In genomic region chr3:169286992-169287391, GRCh38 we compare ENCODE assay signal across 17 cellular contexts.
DNase-seq lines count a peak whose midpoint lies in the region; ATAC-seq, FAIRE-seq and TF ChIP-seq lines count a peak whose summit lies in the region.
"Had no signal": no experiment of that assay in that cellular context is flagged by ENCODE, and none has a peak within 500 bp of the region (broad histone marks: within the 10 kb centered on the region; RNA-seq: fewer than 3 reads in every experiment).

No MANE protein-coding gene starts in this region.

- H3K36me3 ChIP-seq in H1 (ENCODE audit: control insufficient read depth in 2 of 4, insufficient read depth in 4 of 4, low read length in 3 of 4) (no peaks in the 10 kb centered on the region), trophoblast cell (ENCODE audit: control insufficient read depth in 1 of 2, insufficient read depth in 2 of 2, low read length in 2 of 2) (no peaks in the 10 kb centered on the region), PC-9 (ENCODE audit: low read depth) (no peaks in the 10 kb centered on the region)
- H3K36me3 ChIP-seq: breast epithelium, gastroesophageal sphincter, HAP-1 had no signal

- no peak for TF ChIP-seq EP300 in H1 (IDR thresholded peaks at IDR 0.05; ENCODE audit: borderline replicate concordance in 1 of 2, low read depth in 2 of 2, low read length in 2 of 2)

- no peaks in the 10 kb centered on the region for H3K23me2 ChIP-seq in H1 (ENCODE audit: low read depth, low read length)

- H3K4me1 ChIP-seq in H1 (replicated peaks in 1 of 4; ENCODE audit: control insufficient read depth in 3 of 4, insufficient read depth in 4 of 4, low read length in 3 of 4) (peaks cover 0 to 7% (median 0%) of the 10 kb centered on the region in 4 experiments; a peak in 1 of 7 replicates), trophoblast cell (ENCODE audit: control insufficient read depth in 1 of 2, insufficient read depth in 2 of 2, low read length in 2 of 2) (peaks cover 0 to 18% of the 10 kb centered on the region in 2 experiments), PC-9 (replicated peaks; ENCODE audit: insufficient read depth) (no peaks in the 10 kb centered on the region)
- H3K4me1 ChIP-seq: breast epithelium, gastroesophageal sphincter, HAP-1 had no signal

- H3K56ac ChIP-seq in H1 (replicated peaks; ENCODE audit: insufficient read length, low read depth, low read length) = no peak overlapping the region

- no peak overlapping the region for H2BK5ac ChIP-seq in H1 (ENCODE audit: low read depth, low read length)
- peak overlapping the region; percentile 67 for H2BK5ac ChIP-seq in trophoblast cell (ENCODE audit: low read depth, low read length, poor library complexity)

- H2BK15ac ChIP-seq in H1 (ENCODE audit: low read length) = no peak overlapping the region

- CTCF ChIA-PET in H1 (lab: Charles Lee; ENCODE audit: partially characterized antibody) (interaction anchor here (1.0 kb wide), 1 partner anchor 138 kb away, joined by 3 read pairs; no protein-coding TSS in a partner anchor), PC-9 (lab: Charles Lee) (no interaction called here)

- H4K91ac ChIP-seq in H1 (replicated peaks; ENCODE audit: insufficient read length, low read length) (no peak overlapping the region), trophoblast cell (ENCODE audit: low read depth, low read length) (peak overlapping the region; percentile 81)

- H3F3A ChIP-seq in PC-9 (ENCODE audit: insufficient read depth, low read depth) = no peaks in the 10 kb centered on the region

- no peak overlapping the region for H3K4me2 ChIP-seq in H1 (ENCODE audit: insufficient read depth in 1 of 2, low read depth in 2 of 2, low read length in 2 of 2)
- H3K4me2 ChIP-seq in trophoblast cell (ENCODE audit: low read length) = no peak overlapping the region
- H3K4me2 ChIP-seq in PC-9 = no peak overlapping the region

- H2AK5ac ChIP-seq in H1 (ENCODE audit: low read depth, low read length) (no peak overlapping the region), trophoblast cell (ENCODE audit: low read length) (peak overlapping the region; percentile 12)

- TF ChIP-seq CTCF in H1 (IDR thresholded peaks at IDR 0.05; ENCODE audit: control extremely low read depth in 1 of 3, insufficient read depth in 1 of 3, low read depth in 1 of 3, low read length in 3 of 3) (no peak), PC-9 (conservative IDR thresholded peaks at IDR 0.05) (no peak)

- no peak for ATAC-seq in GM19328 (IDR thresholded peaks at IDR 0.05; ENCODE audit: unreplicated experiment)
- ATAC-seq: gastroesophageal sphincter; stimulated activated naive CD8-positive, alpha-beta T cell treated with anti-CD3 and anti-CD28 coated beads, Interleukin-15, Interleukin-2, amounts not matched to agents 100 U/mL and 50 U/mL, for 24 hours had no signal

- no TSS peak for BruUV-seq in PC-9 (replicated peaks; lab: Mats Ljungman, UMichigan)

- H3K18ac ChIP-seq in H1 (ENCODE audit: extremely low read depth, low read length) (no peak overlapping the region), trophoblast cell (ENCODE audit: low read length) (no peak overlapping the region)

- intact Hi-C loops in PC-9 (cut with micrococcal nuclease; ENCODE audit: unreplicated experiment) = no loop called here

- no peak overlapping the region for H3K4me3 ChIP-seq in H1 (ENCODE audit: extremely low read depth in 1 of 4, insufficient read depth in 2 of 4, low read depth in 3 of 4, low read length in 4 of 4)
- H3K4me3 ChIP-seq in trophoblast cell (ENCODE audit: low read depth, low read length) = no peak overlapping the region
- no peak overlapping the region for H3K4me3 ChIP-seq in PC-9
- H3K4me3 ChIP-seq: breast epithelium, gastroesophageal sphincter, HAP-1 had no signal

- no peak overlapping the region for H3K4ac ChIP-seq in H1 (replicated peaks; ENCODE audit: insufficient read length, low read depth, low read length)
- H3K4ac ChIP-seq in trophoblast cell (ENCODE audit: low read depth, low read length) = peak overlapping the region; percentile 47

- no peak overlapping the region for H2BK12ac ChIP-seq in H1 (ENCODE audit: low read depth, low read length)
- H2BK12ac ChIP-seq in trophoblast cell (ENCODE audit: low read length) = peak overlapping the region; percentile 32

- H3K9ac ChIP-seq in H1 (replicated peaks in 1 of 4; ENCODE audit: extremely low read depth in 1 of 4, low read depth in 3 of 4, low read length in 3 of 4) (no peak overlapping the region), trophoblast cell (ENCODE audit: low read length) (no peak overlapping the region)

- H3K79me2 ChIP-seq in H1 (ENCODE audit: control insufficient read depth in 1 of 2, insufficient read depth in 2 of 2, low read length in 2 of 2) (no peaks in the 10 kb centered on the region), trophoblast cell (ENCODE audit: control insufficient read depth, insufficient read depth, low read length, poor library complexity) (no peaks in the 10 kb centered on the region), PC-9 (ENCODE audit: low read depth) (no peaks in the 10 kb centered on the region)

- H3K14ac ChIP-seq in H1 (ENCODE audit: insufficient read length) (no peak overlapping the region), trophoblast cell (ENCODE audit: low read length) (no peak overlapping the region)

- H3K79me1 ChIP-seq in H1 (ENCODE audit: low read depth, low read length) (no peaks in the 10 kb centered on the region), trophoblast cell (ENCODE audit: low read length) (peaks cover 12% of the 10 kb centered on the region)

- 78% methylated on average over 6 of the region's 6 CpGs; no CpG with 5 or more reads in 1 of the 2 experiments for WGBS in H1 (ENCODE audit: extremely low coverage in 1 of 2, insufficient coverage in 1 of 2, insufficient read length in 1 of 2, insufficient replicate concordance in 2 of 2, low coverage in 1 of 2, low lambda C conversion rate in 2 of 2, missing lambda C conversion rate in 1 of 2), 2 experiments
- no CpG with 5 or more reads among the region's 6 CpGs for WGBS in trophoblast cell (ENCODE audit: extremely low coverage, insufficient coverage, insufficient read length)

- H3K23ac ChIP-seq in H1 (ENCODE audit: insufficient read length) (no peak overlapping the region), trophoblast cell (ENCODE audit: low read length) (no peak overlapping the region)

- H4K8ac ChIP-seq in H1 (ENCODE audit: extremely low read depth, insufficient read depth, low read length) (no peak overlapping the region), trophoblast cell (ENCODE audit: low read depth, low read length) (peak overlapping the region; percentile 14)

- FAIRE-seq in G401.6 (lab: Jason Lieb, UNC) (peak; percentile 40), H1 (lab: Jason Lieb, UNC) (no peak)
- FAIRE-seq: endometrium had no signal

- TF ChIP-seq RAD21 in H1 (IDR thresholded peaks at IDR 0.05 in 1 of 2, conservative IDR thresholded peaks at IDR 0.05 in 1 of 2; ENCODE audit: low read depth in 2 of 2, low read length in 2 of 2) = no peak

- H2AFZ ChIP-seq in H1 (ENCODE audit: low read length) = 0 out of 2 replicates have a peak overlapping the region, but pooled peaks have one; percentile 30
- H2AFZ ChIP-seq in trophoblast cell (ENCODE audit: insufficient read depth, low read length, poor library complexity) = no peak overlapping the region
- no peak overlapping the region for H2AFZ ChIP-seq in PC-9

- H4K12ac ChIP-seq in trophoblast cell (ENCODE audit: low read depth, low read length) = no peak overlapping the region

- POLR2A ChIA-PET in H1 (lab: Charles Lee; ENCODE audit: partially characterized antibody) = no interaction called here
- POLR2A ChIA-PET in PC-9 (lab: Charles Lee; ENCODE audit: unreplicated experiment) = no interaction called here

- H4K20me1 ChIP-seq in H1 (replicated peaks in 1 of 2; ENCODE audit: control insufficient read depth in 1 of 2, insufficient read depth in 2 of 2, low read length in 2 of 2) (no peaks in the 10 kb centered on the region), PC-9 (ENCODE audit: insufficient read depth) (no peaks in the 10 kb centered on the region)

- peak; percentile 34 for DNase-seq in NCI-H2081 treated with DMSO at 0.1 percent for 48 hours (lab: John Stamatoyannopoulos, UW)
- no peak for DNase-seq in H1 (ENCODE audit: low read depth in 1 of 2, low spot score in 2 of 2)
- no peak for DNase-seq in trophoblast cell
- no peak for DNase-seq in PC-9
- no peak for DNase-seq in GDM1 (lab: John Stamatoyannopoulos, UW)
- no peak for DNase-seq in CD1c-positive myeloid dendritic cell (ENCODE audit: extremely low spot score)
- DNase-seq: activated naive CD4-positive, alpha-beta T cell treated with Interleukin-2 at 50 U/mL for 16 hours; CD4-positive, CD25-positive, alpha-beta regulatory T cell; right cardiac atrium; SHP77; stimulated activated naive CD8-positive, alpha-beta T cell treated with anti-CD3 and anti-CD28 coated beads, Interleukin-15, Interleukin-2, amounts not matched to agents 100 U/mL and 50 U/mL, for 24 hours had no signal

- TF ChIP-seq POLR2A in H1 (IDR thresholded peaks at IDR 0.05; ENCODE audit: control extremely low read depth in 1 of 2, low read depth in 2 of 2, low read length in 2 of 2) = no peak

- no peaks in the 10 kb centered on the region; a peak in 1 of 7 replicates for H3K27me3 ChIP-seq in H1 (replicated peaks in 1 of 4; ENCODE audit: control insufficient read depth in 3 of 4, extremely low read depth in 1 of 4, insufficient read depth in 3 of 4, low read length in 3 of 4)
- H3K27me3 ChIP-seq in trophoblast cell (ENCODE audit: insufficient read depth, low read length) = no peaks in the 10 kb centered on the region
- no peaks in the 10 kb centered on the region for H3K27me3 ChIP-seq in PC-9 (ENCODE audit: insufficient read depth, low read depth)
- H3K27me3 ChIP-seq: breast epithelium, gastroesophageal sphincter had no signal

- H4K5ac ChIP-seq in H1 (ENCODE audit: insufficient read length, low read depth, low read length) = no peak overlapping the region

- H2BK120ac ChIP-seq in H1 (replicated peaks; ENCODE audit: low read depth, low read length) = no peak overlapping the region
- peak overlapping the region; percentile 64 for H2BK120ac ChIP-seq in trophoblast cell (ENCODE audit: insufficient read depth, low read length, poor library complexity)

- H3K9me3 ChIP-seq in H1 (ENCODE audit: insufficient read depth in 2 of 2, low read depth in 1 of 2, low read length in 1 of 2) (no peaks in the 10 kb centered on the region), trophoblast cell (ENCODE audit: insufficient read depth, low read depth, low read length) (no peaks in the 10 kb centered on the region), PC-9 (ENCODE audit: insufficient read depth, low read depth) (no peaks in the 10 kb centered on the region)
- H3K9me3 ChIP-seq: breast epithelium, gastroesophageal sphincter, HAP-1 had no signal

- no peak overlapping the region for H2BK20ac ChIP-seq in H1 (ENCODE audit: low read length)

- no peaks in the 10 kb centered on the region for H3K9me2 ChIP-seq in PC-9 (ENCODE audit: insufficient read depth)

- H3K27ac ChIP-seq in H1 (ENCODE audit: low read depth, low read length) (no peak overlapping the region), trophoblast cell (ENCODE audit: low read depth, low read length) (peak overlapping the region; percentile 91), PC-9 (no peak overlapping the region)
- H3K27ac ChIP-seq: breast epithelium, gastroesophageal sphincter had no signal
